In genomic region chr12:117579939-117580717, GRCh38 we compare ENCODE assay signal across 12 cellular contexts.
DNase-seq lines count a peak whose midpoint lies in the region; ATAC-seq and TF ChIP-seq lines count a peak whose summit lies in the region.
"Had no signal": no experiment of that assay in that cellular context is flagged by ENCODE, and none has a peak within 500 bp of the region (broad histone marks: within the 10 kb centered on the region; RNA-seq: fewer than 3 reads in every experiment).

No MANE protein-coding gene starts in this region.

- H3K9ac ChIP-seq in smooth muscle cell (ENCODE audit: low read depth) = no peak overlapping the region

- H3K4me3 ChIP-seq in left ventricle myocardium inferior (no peak overlapping the region), smooth muscle cell (no peak overlapping the region), ascending aorta (peak overlapping the region in 1 of 2 donors; percentile 28)

- ATAC-seq in left ventricle myocardium superior = peak; percentile 32
- ATAC-seq in sciatic nerve = peak; percentile 50

- H3K79me2 ChIP-seq in smooth muscle cell (ENCODE audit: low read depth) = no peaks in the 10 kb centered on the region

- TF ChIP-seq CTCF in left ventricle myocardium inferior (IDR thresholded peaks at IDR 0.05; ENCODE audit: borderline replicate concordance) (no peak), smooth muscle cell (IDR thresholded peaks at IDR 0.05; ENCODE audit: borderline replicate concordance, insufficient read depth, poor library complexity, severe bottlenecking) (no peak), ascending aorta (IDR thresholded peaks at IDR 0.05) (no peak)

- H3K36me3 ChIP-seq in left ventricle myocardium inferior = no peaks in the 10 kb centered on the region
- no peaks in the 10 kb centered on the region for H3K36me3 ChIP-seq in smooth muscle cell (ENCODE audit: low read depth)
- no peaks in the 10 kb centered on the region for H3K36me3 ChIP-seq in ascending aorta

- no peaks in the 10 kb centered on the region for H4K20me1 ChIP-seq in smooth muscle cell (ENCODE audit: low read depth)

- H3K4me2 ChIP-seq in smooth muscle cell = no peak overlapping the region

- H3K27ac ChIP-seq in left ventricle myocardium inferior (replicated peaks) (no peak overlapping the region), smooth muscle cell (ENCODE audit: low read depth) (no peak overlapping the region), ascending aorta (no peak overlapping the region)

- H2AFZ ChIP-seq in smooth muscle cell (ENCODE audit: low read depth) = no peak overlapping the region

- intact Hi-C loops in left ventricle myocardium superior (cut with micrococcal nuclease) (no loop called here), left ventricle myocardium inferior (cut with micrococcal nuclease) (no loop called here), sciatic nerve (cut with DNase I) (no loop called here), ascending aorta (cut with DNase I) (no loop called here)

- WGBS in smooth muscle cell (ENCODE audit: low lambda C conversion rate) = 89% methylated on average over 8 of the region's 8 CpGs

- H3K27me3 ChIP-seq in left ventricle myocardium inferior (ENCODE audit: low read depth) (peaks cover 37% of the 10 kb centered on the region), smooth muscle cell (ENCODE audit: low read depth) (peaks cover 21% of the 10 kb centered on the region), ascending aorta (no peaks in the 10 kb centered on the region)

- H3F3A ChIP-seq in smooth muscle cell (ENCODE audit: low read depth) = no peaks in the 10 kb centered on the region

- H3K9me3 ChIP-seq in left ventricle myocardium inferior (replicated peaks) (no peaks in the 10 kb centered on the region), smooth muscle cell (replicated peaks; ENCODE audit: low read depth) (no peaks in the 10 kb centered on the region), ascending aorta (no peaks in the 10 kb centered on the region)

- no peak for DNase-seq in left ventricle myocardium superior
- DNase-seq in left ventricle myocardium inferior = no peak
- peak; percentile 16 for DNase-seq in globus pallidus (ENCODE audit: low spot score)
- no peak for DNase-seq in sciatic nerve (ENCODE audit: low spot score)
- DNase-seq in AG08396 (ENCODE audit: low spot score) = no peak
- no peak for DNase-seq in smooth muscle cell (lab: John Stamatoyannopoulos, UW; ENCODE audit: unreplicated experiment)
- DNase-seq in DMS79 treated with DMSO at 0.1 percent for 48 hours (lab: John Stamatoyannopoulos, UW) = no peak
- DNase-seq in ascending aorta (ENCODE audit: low spot score in 2 of 2) = no peak
- DNase-seq: CD8-positive, alpha-beta memory T cell; IMR-90; NCI-H187 treated with DMSO at 0.1 percent for 48 hours; NCI-H226 had no signal

- H3K4me1 ChIP-seq in left ventricle myocardium inferior (peaks cover 7% of the 10 kb centered on the region), smooth muscle cell (ENCODE audit: low read depth) (no peaks in the 10 kb centered on the region), ascending aorta (peaks cover 0 to 4% of the 10 kb centered on the region in 2 donors)
